In the genomic region with DNA sequence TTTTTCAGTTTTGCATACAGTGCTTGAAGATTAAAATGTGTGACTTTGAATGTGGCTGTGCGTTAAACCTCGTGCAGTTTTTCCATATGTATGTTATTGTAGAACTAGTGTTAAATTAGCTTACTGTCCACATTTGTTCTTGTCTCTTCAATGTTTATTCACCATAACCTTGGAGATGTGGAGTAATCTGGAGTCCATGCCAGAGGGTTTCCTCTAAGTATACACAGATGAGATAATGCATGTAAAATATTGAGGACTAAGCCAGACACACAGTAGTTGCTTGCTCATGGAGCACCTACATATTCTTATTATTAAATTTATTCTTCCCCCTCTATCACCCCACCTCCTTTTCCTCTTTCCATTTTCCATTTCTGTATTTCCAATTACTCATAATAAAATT, we compare ENCODE assay signal across 26 cellular contexts. TPM values are rescaled to one million over a fixed set of nuclear protein-coding genes. Genes with fewer than 3 reads are reported as not detected.
DNase-seq lines count a peak whose midpoint lies in the region; ATAC-seq, FAIRE-seq and TF ChIP-seq lines count a peak whose summit lies in the region.
"Had no signal": no experiment of that assay in that cellular context is flagged by ENCODE, and none has a peak within 500 bp of the region (broad histone marks: within the 10 kb centered on the region; RNA-seq: fewer than 3 reads in every experiment).

No MANE protein-coding gene starts in this region.

- BruUV-seq in HepG2 (replicated peaks; lab: Mats Ljungman, UMichigan), result no TSS peak
- BruUV-seq in PC-3 (replicated peaks; lab: Mats Ljungman, UMichigan), result no TSS peak

- no peaks in the 10 kb centered on the region for H4K20me1 ChIP-seq in HepG2 (ENCODE audit: insufficient read depth, low read length)
- H4K20me1 ChIP-seq in PC-3 (ENCODE audit: low read length), result no peaks in the 10 kb centered on the region

- DNase-seq in HepG2 (ENCODE audit: low spot score) (no peak), right lobe of liver (no peak), PC-3 (no peak), fibroblast of mammary gland (ENCODE audit: low read depth) (peak; percentile 65), skeletal muscle cell (ENCODE audit: low read depth) (peak; percentile 35)
- no peak for DNase-seq in activated CD4-positive, alpha-beta T cell treated with anti-CD3 and anti-CD28 coated beads for 48 hours
- no peak for DNase-seq in central memory CD4-positive, alpha-beta T cell
- DNase-seq: activated CD4-positive, alpha-beta T cell treated with anti-CD3 and anti-CD28 coated beads, Interleukin-2, amount 10 ng/mL, durations not matched to agents 24 days and 14 days; CD4-positive, CD25-positive, alpha-beta regulatory T cell; foreskin keratinocyte; KBM-7; NCI-H1694 treated with DMSO at 0.1 percent for 48 hours; NCI-H446 treated with DMSO at 0.1 percent for 48 hours; T-helper 17 cell had no signal

- CTCF ChIA-PET in HepG2 (lab: Yijun Ruan, JAX; ENCODE audit: low intra/inter-chr PET ratio, low total read pairs) (no interaction called here), PC-3 (lab: Charles Lee) (interaction anchor here (0.6 kb wide), 1 partner anchor 421 kb away, joined by 3 read pairs; no protein-coding TSS in a partner anchor)

- no peak for FAIRE-seq in HepG2 (lab: Jason Lieb, UNC)
- FAIRE-seq: astrocyte, G401.6, keratinocyte, urothelium cell line had no signal

- H3K27me3 ChIP-seq in HepG2 (ENCODE audit: control insufficient read depth in 1 of 2, insufficient read depth in 2 of 2, low read length in 2 of 2) (no peaks in the 10 kb centered on the region), right lobe of liver (no peaks in the 10 kb centered on the region), PC-3 (ENCODE audit: low read length) (no peaks in the 10 kb centered on the region)
- H3K27me3 ChIP-seq: foreskin keratinocyte, suprapubic skin had no signal

- no peak overlapping the region for H2AFZ ChIP-seq in HepG2 (ENCODE audit: low read length)
- H2AFZ ChIP-seq in PC-3 (ENCODE audit: low read length), result no peak overlapping the region

- no peak overlapping the region for H3K27ac ChIP-seq in HepG2 (ENCODE audit: extremely low read length, insufficient read depth, low read length)
- no peak overlapping the region for H3K27ac ChIP-seq in right lobe of liver
- H3K27ac ChIP-seq in PC-3 (ENCODE audit: low read length), result peak overlapping the region; percentile 74
- H3K27ac ChIP-seq: coronary artery, foreskin keratinocyte, suprapubic skin had no signal

- TF ChIP-seq RAD21 in HepG2 (CRISPR knock-in tag; IDR thresholded peaks at IDR 0.05), result no peak

- H3F3A ChIP-seq in PC-3 (ENCODE audit: low read length, unreplicated experiment), result no peaks in the 10 kb centered on the region

- H3K36me3 ChIP-seq in HepG2 (replicated peaks in 1 of 2; ENCODE audit: control insufficient read depth in 1 of 2, insufficient read depth in 2 of 2, low read length in 2 of 2) (no peaks in the 10 kb centered on the region), right lobe of liver (no peaks in the 10 kb centered on the region), PC-3 (ENCODE audit: low read depth, low read length) (no peaks in the 10 kb centered on the region)
- H3K36me3 ChIP-seq: suprapubic skin had no signal

- 58% methylated on average over 2 of the region's 2 CpGs for WGBS in HepG2 (ENCODE audit: low lambda C conversion rate)
- WGBS in right lobe of liver (ENCODE audit: insufficient coverage, low coverage, low lambda C conversion rate, missing lambda C conversion rate), result 74% methylated on average over 2 of the region's 2 CpGs

- H3K4me3 ChIP-seq in HepG2 (replicated peaks in 1 of 3; ENCODE audit: insufficient read depth in 1 of 3, low read depth in 2 of 3, low read length in 3 of 3), result no peak overlapping the region
- H3K4me3 ChIP-seq in right lobe of liver, result no peak overlapping the region
- H3K4me3 ChIP-seq in PC-3 (ENCODE audit: low read length), result no peak overlapping the region
- H3K4me3 ChIP-seq in fibroblast of mammary gland (ENCODE audit: control insufficient read depth, low read depth, low read length), result no peak overlapping the region
- H3K4me3 ChIP-seq in skeletal muscle cell (ENCODE audit: low read depth, low read length), result no peak overlapping the region
- H3K4me3 ChIP-seq: coronary artery, lung, suprapubic skin had no signal

- no peak overlapping the region for H3K9ac ChIP-seq in HepG2 (ENCODE audit: insufficient read depth, low read depth, low read length)
- peak overlapping the region; percentile 25; the same call in 1 of the 2 replicates for H3K9ac ChIP-seq in PC-3 (ENCODE audit: low read length)

- POLR2A ChIA-PET in HepG2 (lab: Yijun Ruan, JAX) (no interaction called here), PC-3 (lab: Charles Lee; ENCODE audit: unreplicated experiment) (interaction anchor here (1.0 kb wide), 1 partner anchor 33 kb away, joined by 8 read pairs; a partner anchor contains a TSS)

- peak; percentile 53; the same call in 2 of the 3 replicates for ATAC-seq in HepG2
- no peak for ATAC-seq in right lobe of liver
- peak; percentile 73 for ATAC-seq in PC-3
- no peak for ATAC-seq in GM21737 (IDR thresholded peaks at IDR 0.05; ENCODE audit: unreplicated experiment)
- ATAC-seq: activated naive CD4-positive, alpha-beta T cell treated with anti-CD3 and anti-CD28 coated beads, Interleukin-2, amount 50 U/mL, for 72 hours; foreskin keratinocyte; HCT116; T-helper 17 cell had no signal

- H3K4me2 ChIP-seq in HepG2 (ENCODE audit: low read depth, low read length) (no peak overlapping the region), PC-3 (ENCODE audit: low read length) (peak overlapping the region; percentile 24; the same call in 1 of the 2 replicates)

- H3K79me2 ChIP-seq in HepG2 (ENCODE audit: insufficient read depth, low read length), result no peaks in the 10 kb centered on the region
- H3K79me2 ChIP-seq in PC-3 (ENCODE audit: low read length), result no peaks in the 10 kb centered on the region

- TF ChIP-seq POLR2A in HepG2 (IDR thresholded peaks at IDR 0.05; ENCODE audit: insufficient read depth in 1 of 2, low read depth in 2 of 2, low read length in 2 of 2) (no peak), right lobe of liver (IDR thresholded peaks at IDR 0.05) (no peak)

- H3K9me3 ChIP-seq in HepG2 (ENCODE audit: low read length) (no peaks in the 10 kb centered on the region), right lobe of liver (no peaks in the 10 kb centered on the region), PC-3 (ENCODE audit: low read length) (no peaks in the 10 kb centered on the region)
- H3K9me3 ChIP-seq: suprapubic skin had no signal

- TF ChIP-seq CTCF in HepG2 (CRISPR knock-in tag; IDR thresholded peaks at IDR 0.05) (no peak), right lobe of liver (IDR thresholded peaks at IDR 0.05) (no peak), PC-3 (conservative IDR thresholded peaks at IDR 0.05; ENCODE audit: low read depth, low read length) (no peak), fibroblast of mammary gland (conservative IDR thresholded peaks at IDR 0.05; ENCODE audit: control insufficient read depth, insufficient read depth, low read depth, low read length) (no peak)

- H3K9me2 ChIP-seq in PC-3 (replicated peaks; ENCODE audit: low read length), result no peaks in the 10 kb centered on the region

- TF ChIP-seq EP300 in HepG2 (IDR thresholded peaks at IDR 0.05; ENCODE audit: low read depth in 2 of 2, low read length in 2 of 2) (no peak), HepG2 (CRISPR knock-in tag; IDR thresholded peaks at IDR 0.05; ENCODE audit: borderline replicate concordance) (no peak)

- intact Hi-C loops in HepG2 (cut with micrococcal nuclease; ENCODE audit: unreplicated experiment) (no loop called here), right lobe of liver (cut with DNase I) (no loop called here), PC-3 (cut with micrococcal nuclease) (loop anchor here (1.0 to 2.0 kb wide), 4 partner anchors 33 to 59 kb away; a partner anchor contains a TSS)

- H3K4me1 ChIP-seq in HepG2 (ENCODE audit: insufficient read depth, low read length) (peaks cover 21% of the 10 kb centered on the region), right lobe of liver (no peaks in the 10 kb centered on the region), PC-3 (ENCODE audit: insufficient read depth, low read length) (peaks cover 13% of the 10 kb centered on the region)

- in situ Hi-C loops in HepG2 (cut with HindIII; ENCODE audit: extremely low pct_ligation_motif_present, low pct_unique_long_range_greater_than_20kb), result no loop called here

RNA-seq across cellular contexts. Expression of a gene that starts 7.7 kb away (rescaled TPM):
- 21.6 and 39.7 TPM in 2 replicates for total RNA-seq in HepG2 (2016; rRNA removed; fragmentation: Illumina TruSeq; extraction: Trizol)
- 2.0 and 2.2 TPM in 2 replicates for total RNA-seq in HepG2 (2016; cell fraction: cytosol; rRNA removed; fragmentation: Illumina TruSeq; extraction: Trizol; ENCODE audit: low read depth)
- 22.5 and 39.5 TPM in 2 replicates for total RNA-seq in HepG2 (2016; cell fraction: insoluble cytoplasmic fraction; rRNA removed; fragmentation: Illumina TruSeq; extraction: Trizol)
- total RNA-seq in HepG2 (2016; cell fraction: membrane; rRNA removed; fragmentation: Illumina TruSeq; extraction: Trizol), result 8.3 and 9.4 TPM in 2 replicates
- total RNA-seq in HepG2 (2016; cell fraction: nucleus; rRNA removed; fragmentation: Illumina TruSeq; extraction: Trizol), result 21.2 and 21.7 TPM in 2 replicates
- polyA plus RNA-seq in HepG2 (2011; rRNA removed), result 5.1 and 6.1 TPM in 2 replicates
- polyA plus RNA-seq in HepG2 (2011; cell fraction: cytosol; rRNA removed), result 2.9 and 4.8 TPM in 2 replicates
- polyA plus RNA-seq in HepG2 (2011; cell fraction: nucleus; rRNA removed), result 2.7 and 4.2 TPM in 2 replicates
- polyA plus RNA-seq in HepG2 (2012), result 10.6 and 16.9 TPM in 2 replicates
- 1.9 and 2.2 TPM in 2 replicates for polyA plus RNA-seq in HepG2 (2016; cell fraction: cytosol; fragmentation: Illumina TruSeq; extraction: Trizol; ENCODE audit: low read depth)
- 39.5 and 45.6 TPM in 2 replicates for polyA plus RNA-seq in HepG2 (2016; cell fraction: insoluble cytoplasmic fraction; fragmentation: Illumina TruSeq; extraction: Trizol; ENCODE audit: low read depth)
- polyA plus RNA-seq in HepG2 (2016; cell fraction: membrane; fragmentation: Illumina TruSeq; extraction: Trizol; ENCODE audit: low read depth), result 6.7 and 7.1 TPM in 2 replicates
- polyA plus RNA-seq in HepG2 (2016; cell fraction: nucleus; fragmentation: Illumina TruSeq; extraction: Trizol; ENCODE audit: insufficient read depth, low read depth), result 14.6 and 15.7 TPM in 2 replicates
- 3.5 TPM in 1 of 2 replicates, not detected in the other for polyA minus RNA-seq in HepG2 (2011; rRNA and poly(A)+ RNA removed; ENCODE audit: low replicate concordance)
- 6.9 and 7.6 TPM in 2 replicates for polyA minus RNA-seq in HepG2 (2011; cell fraction: cytosol; rRNA and poly(A)+ RNA removed)
- 27.6 and 32.6 TPM in 2 replicates for polyA minus RNA-seq in HepG2 (2011; cell fraction: nucleus; rRNA and poly(A)+ RNA removed)
- total RNA-seq in right lobe of liver, result 1 to 10 TPM; 4.7 to 9.8 (median 7.0) TPM
- total RNA-seq in PC-3 (2014; rRNA removed), result not detected in 2 replicates
- total RNA-seq: activated CD4-positive, alpha-beta T cell treated with anti-CD3 and anti-CD28 coated beads, Interleukin-2, amount 10 ng/mL, durations not matched to agents 24 days and 14 days; astrocyte; CD4-positive, CD25-positive, alpha-beta regulatory T cell; neural crest cell; SK-MEL-5 had no signal

RNA-seq across cellular contexts. Expression of a gene that starts 33.3 kb away (rescaled TPM):
- total RNA-seq in HepG2 (2016; rRNA removed; fragmentation: Illumina TruSeq; extraction: Trizol) (18.6 and 25.7 TPM in 2 replicates), right lobe of liver (10 to 100 TPM; 10.9 to 21.7 (median 14.4) TPM), PC-3 (2014; rRNA removed) (4.5 and 10.5 TPM in 2 replicates)
- total RNA-seq in HepG2 (2016; cell fraction: cytosol; rRNA removed; fragmentation: Illumina TruSeq; extraction: Trizol; ENCODE audit: low read depth), result 2.7 and 3.0 TPM in 2 replicates
- 16.9 and 25.9 TPM in 2 replicates for total RNA-seq in HepG2 (2016; cell fraction: insoluble cytoplasmic fraction; rRNA removed; fragmentation: Illumina TruSeq; extraction: Trizol)
- 5.7 and 9.7 TPM in 2 replicates for total RNA-seq in HepG2 (2016; cell fraction: membrane; rRNA removed; fragmentation: Illumina TruSeq; extraction: Trizol)
- 14.1 and 15.4 TPM in 2 replicates for total RNA-seq in HepG2 (2016; cell fraction: nucleus; rRNA removed; fragmentation: Illumina TruSeq; extraction: Trizol)
- polyA plus RNA-seq in HepG2 (2011; rRNA removed), result 3.0 and 4.4 TPM in 2 replicates
- 2.3 and 2.8 TPM in 2 replicates for polyA plus RNA-seq in HepG2 (2011; cell fraction: cytosol; rRNA removed)
- polyA plus RNA-seq in HepG2 (2011; cell fraction: nucleus; rRNA removed), result 4.2 and 4.7 TPM in 2 replicates
- polyA plus RNA-seq in HepG2 (2012), result 9.3 and 9.6 TPM in 2 replicates
- 0.76 and 1.0 TPM in 2 replicates for polyA plus RNA-seq in HepG2 (2016; cell fraction: cytosol; fragmentation: Illumina TruSeq; extraction: Trizol; ENCODE audit: low read depth)
- polyA plus RNA-seq in HepG2 (2016; cell fraction: insoluble cytoplasmic fraction; fragmentation: Illumina TruSeq; extraction: Trizol; ENCODE audit: low read depth), result 17.4 and 17.8 TPM in 2 replicates
- 2.1 and 2.3 TPM in 2 replicates for polyA plus RNA-seq in HepG2 (2016; cell fraction: membrane; fragmentation: Illumina TruSeq; extraction: Trizol; ENCODE audit: low read depth)
- polyA plus RNA-seq in HepG2 (2016; cell fraction: nucleus; fragmentation: Illumina TruSeq; extraction: Trizol; ENCODE audit: insufficient read depth, low read depth), result 14.1 and 15.4 TPM in 2 replicates
- 3.2 and 9.2 TPM in 2 replicates for polyA minus RNA-seq in HepG2 (2011; rRNA and poly(A)+ RNA removed; ENCODE audit: low replicate concordance)
- 5.0 and 5.2 TPM in 2 replicates for polyA minus RNA-seq in HepG2 (2011; cell fraction: cytosol; rRNA and poly(A)+ RNA removed)
- 15.8 and 16.3 TPM in 2 replicates for polyA minus RNA-seq in HepG2 (2011; cell fraction: nucleus; rRNA and poly(A)+ RNA removed)

RNA-seq across cellular contexts. Expression of a gene that starts 59.2 kb away (rescaled TPM):
- total RNA-seq in HepG2 (2016; rRNA removed; fragmentation: Illumina TruSeq; extraction: Trizol) (166 and 192 TPM in 2 replicates), right lobe of liver (10 to 100 TPM; 21.7 to 38.5 (median 35.6) TPM), PC-3 (2014; rRNA removed) (81.5 and 93.4 TPM in 2 replicates)
- 14.8 and 18.6 TPM in 2 replicates for total RNA-seq in HepG2 (2016; cell fraction: cytosol; rRNA removed; fragmentation: Illumina TruSeq; extraction: Trizol; ENCODE audit: low read depth)
- 164 and 178 TPM in 2 replicates for total RNA-seq in HepG2 (2016; cell fraction: insoluble cytoplasmic fraction; rRNA removed; fragmentation: Illumina TruSeq; extraction: Trizol)
- 33.3 and 42.9 TPM in 2 replicates for total RNA-seq in HepG2 (2016; cell fraction: membrane; rRNA removed; fragmentation: Illumina TruSeq; extraction: Trizol)
- 243 and 259 TPM in 2 replicates for total RNA-seq in HepG2 (2016; cell fraction: nucleus; rRNA removed; fragmentation: Illumina TruSeq; extraction: Trizol)
- polyA plus RNA-seq in HepG2 (2011; rRNA removed), result 97.5 and 98.1 TPM in 2 replicates
- 50.6 and 52.7 TPM in 2 replicates for polyA plus RNA-seq in HepG2 (2011; cell fraction: cytosol; rRNA removed)
- polyA plus RNA-seq in HepG2 (2011; cell fraction: nucleus; rRNA removed), result 159 and 189 TPM in 2 replicates
- 106 and 122 TPM in 2 replicates for polyA plus RNA-seq in HepG2 (2012)
- polyA plus RNA-seq in HepG2 (2016; cell fraction: cytosol; fragmentation: Illumina TruSeq; extraction: Trizol; ENCODE audit: low read depth), result 6.8 and 8.4 TPM in 2 replicates
- polyA plus RNA-seq in HepG2 (2016; cell fraction: insoluble cytoplasmic fraction; fragmentation: Illumina TruSeq; extraction: Trizol; ENCODE audit: low read depth), result 165 and 171 TPM in 2 replicates
- polyA plus RNA-seq in HepG2 (2016; cell fraction: membrane; fragmentation: Illumina TruSeq; extraction: Trizol; ENCODE audit: low read depth), result 18.5 and 22.5 TPM in 2 replicates
- polyA plus RNA-seq in HepG2 (2016; cell fraction: nucleus; fragmentation: Illumina TruSeq; extraction: Trizol; ENCODE audit: insufficient read depth, low read depth), result 212 and 220 TPM in 2 replicates
- 143 and 421 TPM in 2 replicates for polyA minus RNA-seq in HepG2 (2011; rRNA and poly(A)+ RNA removed; ENCODE audit: low replicate concordance)
- polyA minus RNA-seq in HepG2 (2011; cell fraction: cytosol; rRNA and poly(A)+ RNA removed), result 53.6 and 56.2 TPM in 2 replicates
- polyA minus RNA-seq in HepG2 (2011; cell fraction: nucleus; rRNA and poly(A)+ RNA removed), result 426 and 458 TPM in 2 replicates

Comparison
In these comparisons a context has a peak if more than half of its experiments do, and no peak if none do; other contexts are left out.
1. ATAC-seq: peak in HepG2 (single experiment) and PC-3 (single experiment); none in right lobe of liver (0 of 4) and GM21737 (single experiment).
2. DNase-seq: peak in fibroblast of mammary gland (single experiment) and skeletal muscle cell (single experiment); none in HepG2 (single experiment), right lobe of liver (0 of 3), PC-3 (single experiment), activated CD4-positive, alpha-beta T cell treated with anti-CD3 and anti-CD28 coated beads for 48 hours (single experiment) and central memory CD4-positive, alpha-beta T cell (single experiment).